ENCODE assay signal across 8 cellular contexts in the genomic region with DNA sequence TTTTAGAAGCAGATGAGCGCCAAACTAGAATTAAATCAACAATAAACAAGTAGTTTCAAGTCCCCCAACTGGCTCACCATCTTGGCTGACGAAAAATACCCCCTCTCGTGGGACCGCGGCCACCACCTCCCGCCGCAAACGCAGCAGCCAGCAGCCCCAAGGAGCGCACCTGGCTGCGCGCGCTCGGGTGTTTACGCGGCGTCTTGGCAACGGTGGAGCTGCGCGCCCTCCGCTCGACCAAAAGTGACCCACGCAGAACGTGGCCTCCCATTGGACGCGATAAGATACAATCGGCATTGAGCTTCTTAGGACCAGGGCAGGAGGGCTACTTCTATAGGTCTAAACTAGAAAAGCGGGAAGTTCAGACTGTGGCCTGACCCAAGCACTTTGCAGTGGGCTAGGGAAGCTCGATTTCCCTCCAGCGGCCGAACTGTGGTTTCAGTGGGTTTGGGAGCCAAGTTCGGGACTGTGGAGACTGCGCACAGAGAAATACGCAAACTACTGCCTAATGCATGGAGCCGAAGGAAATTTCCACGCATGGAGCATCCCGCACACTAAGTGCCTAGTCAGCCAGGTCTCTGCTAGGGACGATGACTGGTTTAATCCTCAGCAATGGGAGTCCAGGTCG. TPM values are rescaled to one million over a fixed set of nuclear protein-coding genes. Genes with fewer than 3 reads are reported as not detected.
A peak's percentile ranks its signal among the peaks of the same experiment; 100 is the strongest.
DNase-seq lines count a peak whose midpoint lies in the region; ATAC-seq and TF ChIP-seq lines count a peak whose summit lies in the region.

A gene with protein sequence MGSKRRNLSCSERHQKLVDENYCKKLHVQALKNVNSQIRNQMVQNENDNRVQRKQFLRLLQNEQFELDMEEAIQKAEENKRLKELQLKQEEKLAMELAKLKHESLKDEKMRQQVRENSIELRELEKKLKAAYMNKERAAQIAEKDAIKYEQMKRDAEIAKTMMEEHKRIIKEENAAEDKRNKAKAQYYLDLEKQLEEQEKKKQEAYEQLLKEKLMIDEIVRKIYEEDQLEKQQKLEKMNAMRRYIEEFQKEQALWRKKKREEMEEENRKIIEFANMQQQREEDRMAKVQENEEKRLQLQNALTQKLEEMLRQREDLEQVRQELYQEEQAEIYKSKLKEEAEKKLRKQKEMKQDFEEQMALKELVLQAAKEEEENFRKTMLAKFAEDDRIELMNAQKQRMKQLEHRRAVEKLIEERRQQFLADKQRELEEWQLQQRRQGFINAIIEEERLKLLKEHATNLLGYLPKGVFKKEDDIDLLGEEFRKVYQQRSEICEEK (minus strand): TSS at position 245 of the 628 bp plus-strand sequence. CDS start 165 bp downstream, at position 80.

- peak within 1 kb of the TSS; percentile 95 for H3K27ac ChIP-seq in DND-41 (ENCODE audit: low read length)
- H3K27ac ChIP-seq in naive thymus-derived CD4-positive, alpha-beta T cell (ENCODE audit: low read depth, low read length): no peak within 1 kb of the TSS

- H3K9me3 ChIP-seq in DND-41 (ENCODE audit: insufficient read depth, low read length, severe bottlenecking): no peaks in the 10 kb centered on the region
- H3K9me3 ChIP-seq in naive thymus-derived CD4-positive, alpha-beta T cell (ENCODE audit: control insufficient read depth in 2 of 3, low read length in 3 of 3): no peaks in the 10 kb centered on the region

- no peaks in the 10 kb centered on the region for H3K36me3 Mint-ChIP-seq in IgD-negative memory B cell
- no peaks in the 10 kb centered on the region for H3K36me3 Mint-ChIP-seq in activated T-helper 1 cell treated with anti-CD3 and anti-CD28 coated beads, Interleukin-12 subunit alpha, Interleukin-12 subunit beta, Interleukin-2, Interleukin-4 antibody, amounts not matched to agents 30 ng/mL and 10 ng/mL and 1 ng/mL, durations not matched to agents 14 hours and 24 hours and 36 hours (ENCODE audit: low read depth)
- H3K36me3 Mint-ChIP-seq in naive thymus-derived CD4-positive, alpha-beta T cell: no peaks in the 10 kb centered on the region

- peak within 1 kb of the TSS; percentile 73 for H2AFZ ChIP-seq in DND-41 (ENCODE audit: low read depth, low read length)

- peak within 1 kb of the TSS; percentile 55 to 64; a peak in 3 of 4 replicates for H3K4me3 ChIP-seq in DND-41 (ENCODE audit: low read depth in 1 of 2, low read length in 2 of 2)
- peak within 1 kb of the TSS; percentile 44 for H3K4me3 ChIP-seq in naive thymus-derived CD4-positive, alpha-beta T cell (ENCODE audit: low read length)

- H3K9ac ChIP-seq in DND-41 (ENCODE audit: low read depth, low read length): peak within 1 kb of the TSS; percentile 63

- peaks cover 6% of the 10 kb centered on the region for H3K27me3 Mint-ChIP-seq in IgD-negative memory B cell
- peaks cover 32% of the 10 kb centered on the region for H3K27me3 Mint-ChIP-seq in activated T-helper 1 cell treated with anti-CD3 and anti-CD28 coated beads, Interleukin-12 subunit alpha, Interleukin-12 subunit beta, Interleukin-2, Interleukin-4 antibody, amounts not matched to agents 30 ng/mL and 10 ng/mL and 1 ng/mL, durations not matched to agents 14 hours and 24 hours and 36 hours (ENCODE audit: insufficient read depth)
- peaks cover 15 to 39% (median 22%) of the 10 kb centered on the region in 5 donors for H3K27me3 Mint-ChIP-seq in naive thymus-derived CD4-positive, alpha-beta T cell

- H3K4me2 ChIP-seq in DND-41 (ENCODE audit: insufficient read depth, low read length): peak within 1 kb of the TSS; percentile 68

- H3K27ac Mint-ChIP-seq in IgD-negative memory B cell: peak within 1 kb of the TSS; percentile 96 to 99 (median 96)
- H3K27ac Mint-ChIP-seq in activated T-helper 1 cell treated with anti-CD3 and anti-CD28 coated beads, Interleukin-12 subunit alpha, Interleukin-12 subunit beta, Interleukin-2, Interleukin-4 antibody, amounts not matched to agents 30 ng/mL and 10 ng/mL and 1 ng/mL, durations not matched to agents 14 hours and 24 hours and 36 hours: peak within 1 kb of the TSS; percentile 74
- H3K27ac Mint-ChIP-seq in naive thymus-derived CD4-positive, alpha-beta T cell: peak within 1 kb of the TSS in 2 of 9 donors; percentile 75 to 87

- peaks cover 67% of the 10 kb centered on the region for H3K4me1 ChIP-seq in DND-41 (ENCODE audit: insufficient read depth, low read length)
- H3K4me1 ChIP-seq in naive thymus-derived CD4-positive, alpha-beta T cell (ENCODE audit: control insufficient read depth in 2 of 2, insufficient read depth in 2 of 2, low read length in 2 of 2): peaks cover 0 to 5% of the 10 kb centered on the region in 2 donors

- CTCF ChIA-PET in naive thymus-derived CD4-positive, alpha-beta T cell (lab: Charles Lee): no interaction called here

- peaks cover 0 to 2% (median 0%) of the 10 kb centered on the region in 3 donors for H3K9me3 Mint-ChIP-seq in IgD-negative memory B cell
- H3K9me3 Mint-ChIP-seq in activated T-helper 1 cell treated with anti-CD3 and anti-CD28 coated beads, Interleukin-12 subunit alpha, Interleukin-12 subunit beta, Interleukin-2, Interleukin-4 antibody, amounts not matched to agents 30 ng/mL and 10 ng/mL and 1 ng/mL, durations not matched to agents 14 hours and 24 hours and 36 hours: no peaks in the 10 kb centered on the region
- no peaks in the 10 kb centered on the region for H3K9me3 Mint-ChIP-seq in naive thymus-derived CD4-positive, alpha-beta T cell

- ATAC-seq in DND-41 (ENCODE audit: insufficient read depth, low read depth) (peak; percentile 92), GM21717 (IDR thresholded peaks at IDR 0.05; ENCODE audit: unreplicated experiment) (peak; percentile 98)
- ATAC-seq in naive thymus-derived CD4-positive, alpha-beta T cell: peak; percentile 97

- peaks cover 27% of the 10 kb centered on the region for H3K79me2 ChIP-seq in DND-41 (ENCODE audit: insufficient read depth, low read length)

- DNase-seq in DND-41 (peak; percentile 94), fibroblast of peridontal ligament (ENCODE audit: extremely low read depth) (peak; percentile 96)
- DNase-seq in activated T-helper 1 cell treated with anti-CD3 and anti-CD28 coated beads, Interleukin-12 subunit alpha, Interleukin-12 subunit beta, Interleukin-2, Interleukin-4 antibody, amounts not matched to agents 30 ng/mL and 10 ng/mL and 1 ng/mL, durations not matched to agents 14 hours and 24 hours and 36 hours (ENCODE audit: low spot score): peak; percentile 70
- peak; percentile 41 to 75 (median 50) for DNase-seq in naive thymus-derived CD4-positive, alpha-beta T cell
- peak; percentile 15 for DNase-seq in stimulated activated naive CD4-positive, alpha-beta T cell treated with Interleukin-2 at 50 U/mL for 16 hours (lab: John Stamatoyannopoulos, UW)

- no peaks in the 10 kb centered on the region for H3K27me3 ChIP-seq in DND-41 (ENCODE audit: insufficient read depth, low read length, poor library complexity)
- no peaks in the 10 kb centered on the region for H3K27me3 ChIP-seq in naive thymus-derived CD4-positive, alpha-beta T cell (ENCODE audit: control insufficient read depth in 2 of 2, insufficient read depth in 2 of 2, low read length in 2 of 2)

- no peak for TF ChIP-seq CTCF in DND-41 (IDR thresholded peaks at IDR 0.05; ENCODE audit: borderline replicate concordance, extremely low read depth, low read length, poor library complexity, severe bottlenecking)

- POLR2A ChIA-PET in naive thymus-derived CD4-positive, alpha-beta T cell (lab: Charles Lee): no interaction called here

- intact Hi-C loops in activated T-helper 1 cell treated with anti-CD3 and anti-CD28 coated beads, Interleukin-12 subunit alpha, Interleukin-12 subunit beta, Interleukin-2, Interleukin-4 antibody, amounts not matched to agents 30 ng/mL and 10 ng/mL and 1 ng/mL, durations not matched to agents 14 hours and 24 hours and 36 hours (cut with micrococcal nuclease): loop anchor here (1.0 to 10.0 kb wide), 3 partner anchors 100 to 750 kb away; a partner anchor contains a TSS
- intact Hi-C loops in naive thymus-derived CD4-positive, alpha-beta T cell (cut with micrococcal nuclease): loop anchor here in 1 of 2 donors (1.0 to 5.0 kb wide), 3 partner anchors 98 to 268 kb away; a partner anchor contains a TSS

- 0 out of 2 replicates have a peak, but pooled peaks cover 10% of the 10 kb centered on the region for H3K36me3 ChIP-seq in DND-41 (ENCODE audit: insufficient read depth, low read length)
- H3K36me3 ChIP-seq in naive thymus-derived CD4-positive, alpha-beta T cell (ENCODE audit: control insufficient read depth in 2 of 3, insufficient read depth in 3 of 3, low read length in 3 of 3): no peaks in the 10 kb centered on the region

- no peaks in the 10 kb centered on the region for H4K20me1 ChIP-seq in DND-41 (ENCODE audit: insufficient read depth, low read length)

- peaks cover 15 to 20% (median 20%) of the 10 kb centered on the region in 3 donors for H3K4me1 Mint-ChIP-seq in IgD-negative memory B cell
- peaks cover 28% of the 10 kb centered on the region for H3K4me1 Mint-ChIP-seq in activated T-helper 1 cell treated with anti-CD3 and anti-CD28 coated beads, Interleukin-12 subunit alpha, Interleukin-12 subunit beta, Interleukin-2, Interleukin-4 antibody, amounts not matched to agents 30 ng/mL and 10 ng/mL and 1 ng/mL, durations not matched to agents 14 hours and 24 hours and 36 hours (ENCODE audit: low read depth)
- peaks cover 12 to 36% (median 27%) of the 10 kb centered on the region in 7 donors for H3K4me1 Mint-ChIP-seq in naive thymus-derived CD4-positive, alpha-beta T cell

- H3K4me3 Mint-ChIP-seq in IgD-negative memory B cell: peak within 1 kb of the TSS; percentile 75 to 95 (median 86)
- H3K4me3 Mint-ChIP-seq in activated T-helper 1 cell treated with anti-CD3 and anti-CD28 coated beads, Interleukin-12 subunit alpha, Interleukin-12 subunit beta, Interleukin-2, Interleukin-4 antibody, amounts not matched to agents 30 ng/mL and 10 ng/mL and 1 ng/mL, durations not matched to agents 14 hours and 24 hours and 36 hours: peak within 1 kb of the TSS; percentile 93
- H3K4me3 Mint-ChIP-seq in naive thymus-derived CD4-positive, alpha-beta T cell: peak within 1 kb of the TSS; percentile 65 to 96 (median 86)

TF ChIP-seq in PFSK-1, 5 proteins besides CTCF, POLR2A, EP300 and RAD21 (continues in another document):
- peak; percentile 98 for TF ChIP-seq FOXP2 (optimal IDR thresholded peaks at IDR 0.05; ENCODE audit: borderline replicate concordance, extremely low read depth, extremely low read length, insufficient read depth)

RNA-seq across cellular contexts. Expression of the gene that starts here (rescaled TPM):
- 0.63 TPM for polyA plus RNA-seq in IgD-negative memory B cell
- 1.9 TPM for polyA plus RNA-seq in PFSK-1 (2012; ENCODE audit: insufficient read length, low read depth)
- 0.17 and 0.44 TPM in 2 replicates for total RNA-seq in activated T-helper 1 cell treated with anti-CD3 and anti-CD28 coated beads, Interleukin-12 subunit alpha, Interleukin-12 subunit beta, Interleukin-2, Interleukin-4 antibody, amounts not matched to agents 30 ng/mL and 10 ng/mL and 1 ng/mL, durations not matched to agents 14 hours and 24 hours and 36 hours
- total RNA-seq in naive thymus-derived CD4-positive, alpha-beta T cell: under 1 TPM in 2 of 5 experiments, not detected in 3; 0.24 to 0.53 TPM
- under 1 TPM in 1 of 2 donors, not detected in 1; 0.31 TPM for polyA plus RNA-seq in naive thymus-derived CD4-positive, alpha-beta T cell

Comparison
In these comparisons a context has a peak if more than half of its experiments do, and no peak if none do; other contexts are left out.
1. Peak in DNase-seq in activated T-helper 1 cell treated with anti-CD3 and anti-CD28 coated beads, Interleukin-12 subunit alpha, Interleukin-12 subunit beta, Interleukin-2, Interleukin-4 antibody, amounts not matched to agents 30 ng/mL and 10 ng/mL and 1 ng/mL, durations not matched to agents 14 hours and 24 hours and 36 hours; RNA of the gene not detected or under 1 TPM.
2. Peak in DNase-seq, ATAC-seq and H3K4me3 ChIP-seq in naive thymus-derived CD4-positive, alpha-beta T cell; RNA of the gene not detected or under 1 TPM.
3. DNase-seq: peak in every context shown above with its lines; median percentile 96 in fibroblast of peridontal ligament; 94 in DND-41; 70 in activated T-helper 1 cell treated with anti-CD3 and anti-CD28 coated beads, Interleukin-12 subunit alpha, Interleukin-12 subunit beta, Interleukin-2, Interleukin-4 antibody, amounts not matched to agents 30 ng/mL and 10 ng/mL and 1 ng/mL, durations not matched to agents 14 hours and 24 hours and 36 hours; 50 in naive thymus-derived CD4-positive, alpha-beta T cell; 15 in stimulated activated naive CD4-positive, alpha-beta T cell treated with Interleukin-2 at 50 U/mL for 16 hours.